ENCODE assay signal across 8 cellular contexts in genomic region chr11:43643898-43644625, GRCh38.
DNase-seq lines count a peak whose midpoint lies in the region; ATAC-seq, FAIRE-seq and TF ChIP-seq lines count a peak whose summit lies in the region.

No MANE protein-coding gene starts in this region.

- ATAC-seq in GM18909 (IDR thresholded peaks at IDR 0.05; ENCODE audit: poor library complexity, unreplicated experiment) (peak; percentile 100), HG03159 (IDR thresholded peaks at IDR 0.05; ENCODE audit: unreplicated experiment) (peak; percentile 99)
- ATAC-seq in central memory CD8-positive, alpha-beta T cell (replicated peaks; ENCODE audit: extremely low read depth, poor library complexity, severe bottlenecking), result peak; percentile 98

- H3K9me3 Mint-ChIP-seq in central memory CD8-positive, alpha-beta T cell, result no peaks in the 10 kb centered on the region

- peaks cover 4% of the 10 kb centered on the region for H3K36me3 Mint-ChIP-seq in central memory CD8-positive, alpha-beta T cell (ENCODE audit: insufficient read depth)

- peak overlapping the region; percentile 95 for H3K4me3 Mint-ChIP-seq in central memory CD8-positive, alpha-beta T cell

- H3K4me1 Mint-ChIP-seq in central memory CD8-positive, alpha-beta T cell, result peaks cover 16% of the 10 kb centered on the region

- TF ChIP-seq CTCF in AG09309 (IDR thresholded peaks at IDR 0.05; ENCODE audit: control insufficient read depth, insufficient read depth, low read depth, low read length, missing control alignments), result no peak

- H3K4me3 ChIP-seq in AG09309 (ENCODE audit: control insufficient read depth, low read depth, low read length), result peak overlapping the region; percentile 87

- peaks cover 15% of the 10 kb centered on the region for H3K27me3 Mint-ChIP-seq in central memory CD8-positive, alpha-beta T cell

- peak; percentile 5 for FAIRE-seq in islet of Langerhans (lab: Jason Lieb, UNC)

- peak; percentile 35 for DNase-seq in AG09309 (ENCODE audit: low read depth)
- peak; percentile 85 for DNase-seq in NCI-H2227 (lab: John Stamatoyannopoulos, UW; ENCODE audit: unreplicated experiment)
- peak; percentile 66 to 75 (median 72) for DNase-seq in activated CD4-positive, CD25-positive, alpha-beta regulatory T cell (lab: John Stamatoyannopoulos, UW)
- DNase-seq in central memory CD8-positive, alpha-beta T cell (ENCODE audit: low spot score in 2 of 2), result peak; percentile 71 to 72
- peak; percentile 76 to 82 for DNase-seq in stimulated activated CD4-positive, alpha-beta T cell treated with anti-CD3 and anti-CD28 coated beads, Interleukin-12 subunit alpha, Interleukin-12 subunit beta, amount 100 ng/mL, for 24 hours (ENCODE audit: low read depth in 2 of 2)

- peak overlapping the region; percentile 82 for H3K27ac Mint-ChIP-seq in central memory CD8-positive, alpha-beta T cell (ENCODE audit: low read depth)

Comparison
In these comparisons a context has a peak if more than half of its experiments do, and no peak if none do; other contexts are left out.
1. Peak in every context shown above with its lines: DNase-seq, ATAC-seq and H3K4me3 ChIP-seq.
2. DNase-seq: peak in every context shown above with its lines; median percentile 85 in NCI-H2227; 79 in stimulated activated CD4-positive, alpha-beta T cell treated with anti-CD3 and anti-CD28 coated beads, Interleukin-12 subunit alpha, Interleukin-12 subunit beta, amount 100 ng/mL, for 24 hours; 72 in activated CD4-positive, CD25-positive, alpha-beta regulatory T cell; 72 in central memory CD8-positive, alpha-beta T cell; 35 in AG09309.